25 cellular contexts compared by ENCODE assay signal in the genomic region with DNA sequence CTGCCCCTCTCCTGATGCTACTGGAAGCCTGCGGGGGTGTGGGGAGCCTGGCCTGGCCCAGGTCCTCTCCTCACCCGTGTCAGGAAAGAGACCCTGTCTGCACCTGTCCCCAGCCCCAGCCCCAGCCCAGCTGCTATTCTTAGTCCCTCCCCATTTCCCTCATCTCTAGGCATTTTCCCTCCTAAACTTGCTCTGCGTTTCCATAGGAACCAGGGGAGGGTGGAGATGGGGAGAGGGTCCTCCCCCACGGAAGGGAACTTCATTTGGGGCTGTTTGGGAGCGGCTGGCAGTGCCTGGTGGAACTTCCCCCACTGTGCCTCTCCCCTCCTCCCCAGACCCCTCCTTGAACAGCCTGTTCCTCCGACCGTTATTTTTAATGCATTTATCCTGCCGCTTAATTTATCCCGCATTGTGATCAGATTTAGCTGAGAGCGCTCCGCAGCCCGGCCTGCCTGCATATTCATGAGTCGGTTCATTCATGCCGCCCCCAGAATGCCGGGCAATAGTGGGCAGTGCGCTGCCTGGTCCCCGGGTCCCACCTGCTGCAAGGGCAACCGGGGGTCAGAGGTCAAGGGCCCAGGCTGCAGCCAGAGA.
DNase-seq lines count a peak whose midpoint lies in the region; ATAC-seq and TF ChIP-seq lines count a peak whose summit lies in the region.
"Had no signal": no experiment of that assay in that cellular context is flagged by ENCODE, and none has a peak within 500 bp of the region (broad histone marks: within the 10 kb centered on the region; RNA-seq: fewer than 3 reads in every experiment).

No MANE protein-coding gene starts in this region.

- no peaks in the 10 kb centered on the region for H3K9me3 ChIP-seq in RWPE2 (ENCODE audit: severe bottlenecking)
- H3K9me3 ChIP-seq: body of pancreas, HAP-1, left lung had no signal

- H3K27me3 ChIP-seq in RWPE2 (ENCODE audit: insufficient read depth, poor library complexity, severe bottlenecking): peaks cover 10% of the 10 kb centered on the region
- H3K27me3 ChIP-seq: body of pancreas had no signal

- H3K36me3 ChIP-seq in RWPE2 (ENCODE audit: low read depth): no peaks in the 10 kb centered on the region
- H3K36me3 ChIP-seq: HAP-1, left lung had no signal

- H3K27ac ChIP-seq in RWPE2 (ENCODE audit: poor library complexity, severe bottlenecking): no peak overlapping the region
- H3K27ac ChIP-seq: body of pancreas, left lung, PC-9 had no signal

- DNase-seq in NCI-H524 (lab: John Stamatoyannopoulos, UW) (peak; percentile 11 to 46), NCI-H524 treated with DMSO at 0.1 percent for 48 hours (lab: John Stamatoyannopoulos, UW) (no peak), RWPE2 (ENCODE audit: low spot score) (peak; percentile 84), left kidney (ENCODE audit: low read depth, low spot score) (peak; percentile 49), retina (peak; percentile 55), kidney glomerular epithelial cell (lab: John Stamatoyannopoulos, UW) (no peak)
- DNase-seq: activated CD4-positive, CD25-positive, alpha-beta regulatory T cell treated with anti-CD3 and anti-CD28 coated beads, Interleukin-2, amount 50 U/mL, for 72 hours; activated CD8-positive, alpha-beta T cell treated with anti-CD3 and anti-CD28 coated beads, Interleukin-2, amount 10 ng/mL, durations not matched to agents 7 days and 5 days; activated effector memory CD4-positive, alpha-beta T cell treated with Interleukin-2 at 50 U/mL for 16 hours; activated T-cell treated with anti-CD3 and anti-CD28 coated beads for 4 hours; body of pancreas; effector CD8-positive, alpha-beta T cell; foreskin fibroblast; left lung; MV-4-11; naive B cell; NCI-H146; NCI-H748 treated with DMSO at 0.1 percent for 48 hours; PC-9; SHP77; substantia nigra; T-helper 1 cell had no signal

- no peak overlapping the region for H3K4me3 ChIP-seq in RWPE2 (ENCODE audit: severe bottlenecking)
- H3K4me3 ChIP-seq: body of pancreas, HAP-1, left lung, PC-9 had no signal

- H3K4me1 ChIP-seq in RWPE2 (ENCODE audit: insufficient read depth, poor library complexity, severe bottlenecking): no peaks in the 10 kb centered on the region
- H3K4me1 ChIP-seq: body of pancreas, HAP-1, left lung had no signal

- ATAC-seq in RWPE2 (ENCODE audit: low read depth): no peak
- no peak for ATAC-seq in GM18511 (IDR thresholded peaks at IDR 0.05; ENCODE audit: unreplicated experiment)
- ATAC-seq in GM18502 (IDR thresholded peaks at IDR 0.05; ENCODE audit: poor library complexity, unreplicated experiment): no peak
- ATAC-seq: activated CD8-positive, alpha-beta T cell treated with anti-CD3 and anti-CD28 coated beads, Interleukin-2, amount 10 ng/mL, durations not matched to agents 7 days and 5 days; body of pancreas; left lung had no signal

- TF ChIP-seq CTCF in RWPE2 (IDR thresholded peaks at IDR 0.05; ENCODE audit: poor library complexity, severe bottlenecking): no peak

Comparison
In these comparisons a context has a peak if more than half of its experiments do, and no peak if none do; other contexts are left out.
1. DNase-seq: peak in NCI-H524 (2 of 2), RWPE2 (single experiment), left kidney (single experiment) and retina (single experiment); none in NCI-H524 treated with DMSO at 0.1 percent for 48 hours (single experiment) and kidney glomerular epithelial cell (single experiment).